Comparison of ENCODE assay signal across 28 cellular contexts in genomic region chr19:33982706-33983105, GRCh38.
"Had no signal": no experiment of that assay in that cellular context is flagged by ENCODE, and none has a peak within 500 bp of the region (broad histone marks: within the 10 kb centered on the region; RNA-seq: fewer than 3 reads in every experiment).

No MANE protein-coding gene starts in this region.

- H3K4me1 Mint-ChIP-seq: activated CD4-positive, alpha-beta T cell treated with anti-CD3 and anti-CD28 coated beads for 36 hours; naive B cell; nephron progenitor cell; stimulated activated effector memory CD8-positive, alpha-beta T cell treated with anti-CD3 and anti-CD28 coated beads, Interleukin-12 subunit alpha, Interleukin-12 subunit beta, amount 100 ng/mL, for 72 hours had no signal

- H3K4me3 Mint-ChIP-seq: activated CD4-positive, alpha-beta T cell treated with anti-CD3 and anti-CD28 coated beads for 36 hours; naive B cell; nephron progenitor cell; stimulated activated effector memory CD8-positive, alpha-beta T cell treated with anti-CD3 and anti-CD28 coated beads, Interleukin-12 subunit alpha, Interleukin-12 subunit beta, amount 100 ng/mL, for 72 hours; stimulated activated naive CD8-positive, alpha-beta T cell treated with anti-CD3 and anti-CD28 coated beads, Interleukin-15, Interleukin-2, amounts not matched to agents 100 ng/mL and 50 ng/mL, for 24 hours had no signal

- H3K27ac Mint-ChIP-seq: activated CD4-positive, alpha-beta T cell treated with anti-CD3 and anti-CD28 coated beads for 36 hours; nephron progenitor cell; stimulated activated effector memory CD8-positive, alpha-beta T cell treated with anti-CD3 and anti-CD28 coated beads, Interleukin-12 subunit alpha, Interleukin-12 subunit beta, amount 100 ng/mL, for 72 hours; stimulated activated naive CD8-positive, alpha-beta T cell treated with anti-CD3 and anti-CD28 coated beads, Interleukin-15, Interleukin-2, amounts not matched to agents 100 ng/mL and 50 ng/mL, for 24 hours had no signal

- H3K27me3 ChIP-seq: brain microvascular endothelial cell, gastrocnemius medialis, ovary, vagina had no signal

- ATAC-seq: activated CD4-positive, alpha-beta T cell treated with anti-CD3 and anti-CD28 coated beads for 36 hours; gastrocnemius medialis; left colon; sciatic nerve; stimulated activated effector memory CD8-positive, alpha-beta T cell treated with anti-CD3 and anti-CD28 coated beads, Interleukin-12 subunit alpha, Interleukin-12 subunit beta, amount 100 ng/mL, for 72 hours had no signal

- H3K4me3 ChIP-seq: esophagus squamous epithelium, gastrocnemius medialis, ovary, prostate gland, skin epidermis, thoracic aorta, vagina had no signal

- H3K36me3 ChIP-seq: brain microvascular endothelial cell, esophagus squamous epithelium, gastrocnemius medialis, ovary, prostate gland, thoracic aorta, vagina had no signal

- H3K27ac ChIP-seq: brain microvascular endothelial cell, epithelial cell of prostate, esophagus squamous epithelium, gastrocnemius medialis, ovary, prostate gland, skin epidermis, thoracic aorta, vagina had no signal

- H3K4me1 ChIP-seq: esophagus squamous epithelium, gastrocnemius medialis, prostate gland, vagina had no signal

- DNase-seq: activated CD4-positive, alpha-beta T cell treated with anti-CD3 and anti-CD28 coated beads for 36 hours; activated CD4-positive, CD25-positive, alpha-beta regulatory T cell; activated effector memory CD4-positive, alpha-beta T cell treated with Interleukin-2 at 50 U/mL for 16 hours; activated naive CD4-positive, alpha-beta T cell treated with anti-CD3 and anti-CD28 coated beads, Interleukin-2, amount 50 U/mL, for 16 hours; activated T-cell treated with anti-CD3 and anti-CD28 coated beads for 4 hours; amniotic stem cell; brain microvascular endothelial cell; cortex of kidney; esophagus squamous epithelium; gastrocnemius medialis; hippocampal formation; left colon; mammary epithelial cell; naive B cell; nephron progenitor cell; ovary; retina; stimulated activated CD4-positive, alpha-beta T cell treated with anti-CD3 and anti-CD28 coated beads, Interleukin-12 subunit alpha, Interleukin-12 subunit beta, amount 100 ng/mL, for 4 hours; stimulated activated CD4-positive, alpha-beta T cell treated with anti-CD3 and anti-CD28 coated beads, Interleukin-4, amount 100 ng/mL, for 24 hours; trophoblast cell had no signal

- H3K36me3 Mint-ChIP-seq: stimulated activated effector memory CD8-positive, alpha-beta T cell treated with anti-CD3 and anti-CD28 coated beads, Interleukin-12 subunit alpha, Interleukin-12 subunit beta, amount 100 ng/mL, for 72 hours had no signal

- H3K9me3 ChIP-seq: prostate gland, thoracic aorta, vagina had no signal
